8 cellular contexts compared by ENCODE assay signal in genomic region chr17:7213895-7214299, GRCh38. TPM values are rescaled to one million over a fixed set of nuclear protein-coding genes. Genes with fewer than 3 reads are reported as not detected.
DNase-seq lines count a peak whose midpoint lies in the region; ATAC-seq, FAIRE-seq and TF ChIP-seq lines count a peak whose summit lies in the region.

No MANE protein-coding gene starts in this region.

- peak overlapping the region; percentile 96 for H3K4me2 ChIP-seq in A549

- no peaks in the 10 kb centered on the region for H3K9me3 Mint-ChIP-seq in stimulated activated naive CD8-positive, alpha-beta T cell treated with anti-CD3 and anti-CD28 coated beads, Interleukin-15, Interleukin-2, amounts not matched to agents 100 ng/mL and 50 ng/mL, for 24 hours

- DNase-seq in A549 (ENCODE audit: low read depth in 1 of 2, low spot score in 1 of 2) (peak; percentile 94 to 96), NCI-H1105 treated with DMSO at 0.1 percent for 48 hours (lab: John Stamatoyannopoulos, UW) (peak; percentile 99), SKM-1 (lab: John Stamatoyannopoulos, UW; ENCODE audit: unreplicated experiment) (peak; percentile 8), coronary artery (ENCODE audit: low spot score) (peak; percentile 91), left kidney (ENCODE audit: low read depth, low spot score) (peak; percentile 99)

- peak in 1 of 2 experiments; percentile 33; a peak in 1 of 5 replicates for TF ChIP-seq RAD21 in A549 (conservative IDR thresholded peaks at IDR 0.05 in 1 of 2, IDR thresholded peaks at IDR 0.05 in 1 of 2)

- H3K27ac ChIP-seq in A549 (peak overlapping the region; percentile 12 to 79; a peak in 4 of 6 replicates), coronary artery (peak overlapping the region; percentile 69 to 99)

- WGBS in A549 (ENCODE audit: missing lambda C conversion rate): 11% methylated on average over 15 of the region's 15 CpGs

- H3K27me3 Mint-ChIP-seq in stimulated activated naive CD8-positive, alpha-beta T cell treated with anti-CD3 and anti-CD28 coated beads, Interleukin-15, Interleukin-2, amounts not matched to agents 100 ng/mL and 50 ng/mL, for 24 hours: no peaks in the 10 kb centered on the region

- peak; percentile 63 for FAIRE-seq in A549 (lab: Jason Lieb, UNC)

- H3K36me3 Mint-ChIP-seq in stimulated activated naive CD8-positive, alpha-beta T cell treated with anti-CD3 and anti-CD28 coated beads, Interleukin-15, Interleukin-2, amounts not matched to agents 100 ng/mL and 50 ng/mL, for 24 hours (ENCODE audit: low read depth): no peaks in the 10 kb centered on the region

- H3K27ac Mint-ChIP-seq in stimulated activated naive CD8-positive, alpha-beta T cell treated with anti-CD3 and anti-CD28 coated beads, Interleukin-15, Interleukin-2, amounts not matched to agents 100 ng/mL and 50 ng/mL, for 24 hours: peak overlapping the region; percentile 97

- H3K9me3 ChIP-seq in A549: no peaks in the 10 kb centered on the region

- peak; percentile 64 for TF ChIP-seq CTCF in A549 (IDR thresholded peaks at IDR 0.05)
- no peak for TF ChIP-seq CTCF in coronary artery (IDR thresholded peaks at IDR 0.05)

- TF ChIP-seq POLR2A in A549 (IDR thresholded peaks at IDR 0.05; ENCODE audit: low read length): no peak

- peaks cover 64% of the 10 kb centered on the region for H3K4me1 Mint-ChIP-seq in stimulated activated naive CD8-positive, alpha-beta T cell treated with anti-CD3 and anti-CD28 coated beads, Interleukin-15, Interleukin-2, amounts not matched to agents 100 ng/mL and 50 ng/mL, for 24 hours (ENCODE audit: low read depth)

- POLR2A ChIA-PET in A549 (lab: Yijun Ruan, JAX): interaction anchor here (0.9 kb wide), 1 partner anchor 43 kb away, joined by 3 read pairs; no protein-coding TSS in a partner anchor

- H3K4me1 ChIP-seq in A549: peaks cover 37% of the 10 kb centered on the region

- H3K4me3 ChIP-seq in A549: peak overlapping the region; percentile 47
- H3K4me3 ChIP-seq in GM08714 (ENCODE audit: low read length): peak overlapping the region; percentile 38; the same call in 1 of the 2 replicates
- H3K4me3 ChIP-seq in coronary artery: peak overlapping the region; percentile 72

- H3K4me3 Mint-ChIP-seq in stimulated activated naive CD8-positive, alpha-beta T cell treated with anti-CD3 and anti-CD28 coated beads, Interleukin-15, Interleukin-2, amounts not matched to agents 100 ng/mL and 50 ng/mL, for 24 hours: peak overlapping the region; percentile 88

- ATAC-seq in A549 (peak; percentile 11 to 16; a peak in 4 of 6 replicates), HG02763 (IDR thresholded peaks at IDR 0.05; ENCODE audit: unreplicated experiment) (no peak)

- CTCF ChIA-PET in A549 (lab: Yijun Ruan, JAX): interaction anchor here (0.7 to 3.7 kb wide), 18 partner anchors 10 to 169 kb away, joined by 3 to 24 read pairs (median 4); partner anchors contain the start of genes DVL2, PHF23 and SLC16A11

- TF ChIP-seq EP300 in A549 (IDR thresholded peaks at IDR 0.05): no peak

TF ChIP-seq in A549, 52 proteins besides CTCF, POLR2A, EP300 and RAD21:
- no peak for TF ChIP-seq REST (IDR thresholded peaks at IDR 0.05)
- no peak for TF ChIP-seq GATA3 (IDR thresholded peaks at IDR 0.05; ENCODE audit: borderline replicate concordance)
- TF ChIP-seq NFE2L2 (conservative IDR thresholded peaks at IDR 0.05; ENCODE audit: low read length): no peak
- no peak for TF ChIP-seq CEBPB (IDR thresholded peaks at IDR 0.05)
- TF ChIP-seq FOSL2 (IDR thresholded peaks at IDR 0.05): no peak
- 0 out of 2 replicates have a peak, but pooled peaks have one; percentile 4 for TF ChIP-seq FOSL2 (CRISPR knock-in tag; IDR thresholded peaks at IDR 0.05)
- TF ChIP-seq HEYL (CRISPR knock-in tag; IDR thresholded peaks at IDR 0.05): no peak
- peak; percentile 62 for TF ChIP-seq CHD2 (IDR thresholded peaks at IDR 0.05; ENCODE audit: low read length, partially characterized antibody)
- TF ChIP-seq SREBF2 (IDR thresholded peaks at IDR 0.05): no peak
- no peak for TF ChIP-seq MAX (IDR thresholded peaks at IDR 0.05)
- TF ChIP-seq SMC3 (IDR thresholded peaks at IDR 0.05): peak; percentile 39
- no peak for TF ChIP-seq JUN (IDR thresholded peaks at IDR 0.05)
- TF ChIP-seq RARB (CRISPR knock-in tag; IDR thresholded peaks at IDR 0.05): no peak
- peak; percentile 72 for TF ChIP-seq TFCP2L1 (CRISPR knock-in tag; IDR thresholded peaks at IDR 0.05)
- no peak for TF ChIP-seq MYC (IDR thresholded peaks at IDR 0.05; ENCODE audit: borderline replicate concordance, low read length)
- no peak for TF ChIP-seq USF2 (IDR thresholded peaks at IDR 0.05)
- no peak; the same call in 1 of the 2 replicates for TF ChIP-seq FOSB (CRISPR knock-in tag; IDR thresholded peaks at IDR 0.05)
- no peak for TF ChIP-seq HOXB13 (CRISPR knock-in tag; IDR thresholded peaks at IDR 0.05; ENCODE audit: low read depth)

RNA-seq across cellular contexts. Expression of gene DLG4, which starts 5.7 kb away (rescaled TPM):
- 8.3 and 9.2 TPM in 2 replicates for polyA plus RNA-seq in A549 (2011; rRNA removed)
- polyA plus RNA-seq in A549 (2012; cell fraction: cytosol; rRNA removed): 10.9 and 12.1 TPM in 2 replicates
- polyA plus RNA-seq in A549 (2012; cell fraction: nucleus; rRNA removed): 29.1 and 29.3 TPM in 2 replicates
- 16.1 to 22.6 TPM (median 21.3 TPM) in 3 replicates for polyA plus RNA-seq in A549 (2017; fragmentation: RNase III; extraction: RNeasy Plus Mini Kit Qiagen cat#74134 plus additional on column Dnase treatment)
- polyA minus RNA-seq in A549 (2011; rRNA and poly(A)+ RNA removed): 10.5 and 12.4 TPM in 2 replicates

RNA-seq across cellular contexts. Expression of gene ACADVL, which starts 5.8 kb away (rescaled TPM):
- 238 and 288 TPM in 2 replicates for polyA plus RNA-seq in A549 (2011; rRNA removed)
- 382 and 426 TPM in 2 replicates for polyA plus RNA-seq in A549 (2012; cell fraction: cytosol; rRNA removed)
- polyA plus RNA-seq in A549 (2012; cell fraction: nucleus; rRNA removed): 3,030 and 3,491 TPM in 2 replicates
- 392 to 429 TPM (median 425 TPM) in 3 replicates for polyA plus RNA-seq in A549 (2017; fragmentation: RNase III; extraction: RNeasy Plus Mini Kit Qiagen cat#74134 plus additional on column Dnase treatment)
- polyA minus RNA-seq in A549 (2011; rRNA and poly(A)+ RNA removed): 239 and 248 TPM in 2 replicates

RNA-seq across cellular contexts. Expression of gene DVL2, which starts 20.4 kb away (rescaled TPM):
- 5.7 and 9.6 TPM in 2 replicates for polyA plus RNA-seq in A549 (2011; rRNA removed)
- 6.5 and 9.2 TPM in 2 replicates for polyA plus RNA-seq in A549 (2012; cell fraction: cytosol; rRNA removed)
- 13.8 and 22.3 TPM in 2 replicates for polyA plus RNA-seq in A549 (2012; cell fraction: nucleus; rRNA removed)
- polyA plus RNA-seq in A549 (2017; fragmentation: RNase III; extraction: RNeasy Plus Mini Kit Qiagen cat#74134 plus additional on column Dnase treatment): 30.7 to 40.4 TPM (median 37.7 TPM) in 3 replicates
- 27.8 and 36.3 TPM in 2 replicates for polyA minus RNA-seq in A549 (2011; rRNA and poly(A)+ RNA removed)

RNA-seq across cellular contexts. Expression of gene PHF23, which starts 25.4 kb away (rescaled TPM):
- polyA plus RNA-seq in A549 (2011; rRNA removed): 52.1 and 61.2 TPM in 2 replicates
- polyA plus RNA-seq in A549 (2012; cell fraction: cytosol; rRNA removed): 43.2 and 48.2 TPM in 2 replicates
- 28.6 and 32.6 TPM in 2 replicates for polyA plus RNA-seq in A549 (2012; cell fraction: nucleus; rRNA removed)
- 70.9 to 80.2 TPM (median 79.1 TPM) in 3 replicates for polyA plus RNA-seq in A549 (2017; fragmentation: RNase III; extraction: RNeasy Plus Mini Kit Qiagen cat#74134 plus additional on column Dnase treatment)
- polyA minus RNA-seq in A549 (2011; rRNA and poly(A)+ RNA removed): 66.5 and 74.4 TPM in 2 replicates

RNA-seq across cellular contexts. Expression of gene GABARAP, which starts 28.4 kb away (rescaled TPM):
- polyA plus RNA-seq in A549 (2011; rRNA removed): 399 and 502 TPM in 2 replicates
- 329 and 360 TPM in 2 replicates for polyA plus RNA-seq in A549 (2012; cell fraction: cytosol; rRNA removed)
- 93.2 and 184 TPM in 2 replicates for polyA plus RNA-seq in A549 (2012; cell fraction: nucleus; rRNA removed)
- polyA plus RNA-seq in A549 (2017; fragmentation: RNase III; extraction: RNeasy Plus Mini Kit Qiagen cat#74134 plus additional on column Dnase treatment): 431 to 510 TPM (median 504 TPM) in 3 replicates
- 305 and 331 TPM in 2 replicates for polyA minus RNA-seq in A549 (2011; rRNA and poly(A)+ RNA removed)

Comparison
In these comparisons a context has a peak if more than half of its experiments do, and no peak if none do; other contexts are left out.
1. DNase-seq: peak in every context shown above with its lines; median percentile 99 in NCI-H1105 treated with DMSO at 0.1 percent for 48 hours; 99 in left kidney; 95 in A549; 91 in coronary artery; 8 in SKM-1.